In genomic region chr16:11402051-11402744, GRCh38 we compare ENCODE assay signal across 1 cellular context.
A peak's percentile ranks its signal among the peaks of the same experiment; 100 is the strongest.
TF ChIP-seq lines count a peak whose summit lies in the region.

No MANE protein-coding gene starts in this region.

TF ChIP-seq in HepG2, 621 proteins besides CTCF, POLR2A, EP300 and RAD21 (continued from another document and continues in another):
- no peak for TF ChIP-seq LRRFIP1 (CRISPR knock-in tag; conservative IDR thresholded peaks at IDR 0.05)
- TF ChIP-seq KLF16 (CRISPR knock-in tag; IDR thresholded peaks at IDR 0.05) = 0 out of 4 replicates have a peak, but pooled peaks of 1 of the 2 experiments have one; percentile 66
- no peak for TF ChIP-seq RORA (CRISPR knock-in tag; IDR thresholded peaks at IDR 0.05)
- TF ChIP-seq MIXL1 (CRISPR knock-in tag; IDR thresholded peaks at IDR 0.05) = no peak
- no peak for TF ChIP-seq ZNF121 (CRISPR knock-in tag; IDR thresholded peaks at IDR 0.05)
- no peak for TF ChIP-seq ZNF138 (CRISPR knock-in tag; IDR thresholded peaks at IDR 0.05; ENCODE audit: low read depth)
- TF ChIP-seq DMAP1 (CRISPR knock-in tag; IDR thresholded peaks at IDR 0.05) = no peak
- no peak for TF ChIP-seq ZNF446 (CRISPR knock-in tag; IDR thresholded peaks at IDR 0.05)
- TF ChIP-seq, protein P1, sequence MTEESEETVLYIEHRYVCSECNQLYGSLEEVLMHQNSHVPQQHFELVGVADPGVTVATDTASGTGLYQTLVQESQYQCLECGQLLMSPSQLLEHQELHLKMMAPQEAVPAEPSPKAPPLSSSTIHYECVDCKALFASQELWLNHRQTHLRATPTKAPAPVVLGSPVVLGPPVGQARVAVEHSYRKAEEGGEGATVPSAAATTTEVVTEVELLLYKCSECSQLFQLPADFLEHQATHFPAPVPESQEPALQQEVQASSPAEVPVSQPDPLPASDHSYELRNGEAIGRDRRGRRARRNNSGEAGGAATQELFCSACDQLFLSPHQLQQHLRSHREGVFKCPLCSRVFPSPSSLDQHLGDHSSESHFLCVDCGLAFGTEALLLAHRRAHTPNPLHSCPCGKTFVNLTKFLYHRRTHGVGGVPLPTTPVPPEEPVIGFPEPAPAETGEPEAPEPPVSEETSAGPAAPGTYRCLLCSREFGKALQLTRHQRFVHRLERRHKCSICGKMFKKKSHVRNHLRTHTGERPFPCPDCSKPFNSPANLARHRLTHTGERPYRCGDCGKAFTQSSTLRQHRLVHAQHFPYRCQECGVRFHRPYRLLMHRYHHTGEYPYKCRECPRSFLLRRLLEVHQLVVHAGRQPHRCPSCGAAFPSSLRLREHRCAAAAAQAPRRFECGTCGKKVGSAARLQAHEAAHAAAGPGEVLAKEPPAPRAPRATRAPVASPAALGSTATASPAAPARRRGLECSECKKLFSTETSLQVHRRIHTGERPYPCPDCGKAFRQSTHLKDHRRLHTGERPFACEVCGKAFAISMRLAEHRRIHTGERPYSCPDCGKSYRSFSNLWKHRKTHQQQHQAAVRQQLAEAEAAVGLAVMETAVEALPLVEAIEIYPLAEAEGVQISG (CRISPR knock-in tag; IDR thresholded peaks at IDR 0.05) = peak; percentile 22; the same call in 1 of the 2 replicates
- TF ChIP-seq NFRKB (IDR thresholded peaks at IDR 0.05) = no peak
- TF ChIP-seq KLF12 (CRISPR knock-in tag; IDR thresholded peaks at IDR 0.05; ENCODE audit: borderline replicate concordance) = no peak
- TF ChIP-seq ZNF263 (CRISPR knock-in tag; IDR thresholded peaks at IDR 0.05) = no peak; the same call in 1 of the 2 replicates
- peak; percentile 18 for TF ChIP-seq TEAD3 (CRISPR knock-in tag; optimal IDR thresholded peaks at IDR 0.05; ENCODE audit: borderline replicate concordance)
- TF ChIP-seq PHF5A (CRISPR knock-in tag; IDR thresholded peaks at IDR 0.05; ENCODE audit: low read depth, unreplicated experiment) = no peak
- peak; percentile 30; the same call in 1 of the 2 replicates for TF ChIP-seq ZNF235 (CRISPR knock-in tag; IDR thresholded peaks at IDR 0.05; ENCODE audit: borderline replicate concordance)
- no peak for TF ChIP-seq GRHL1 (CRISPR knock-in tag; conservative IDR thresholded peaks at IDR 0.05)
- TF ChIP-seq MAZ (IDR thresholded peaks at IDR 0.05; ENCODE audit: borderline replicate concordance, low read depth, low read length) = no peak
- TF ChIP-seq MAZ (CRISPR knock-in tag; IDR thresholded peaks at IDR 0.05; ENCODE audit: low read depth) = no peak
- TF ChIP-seq, protein P2, sequence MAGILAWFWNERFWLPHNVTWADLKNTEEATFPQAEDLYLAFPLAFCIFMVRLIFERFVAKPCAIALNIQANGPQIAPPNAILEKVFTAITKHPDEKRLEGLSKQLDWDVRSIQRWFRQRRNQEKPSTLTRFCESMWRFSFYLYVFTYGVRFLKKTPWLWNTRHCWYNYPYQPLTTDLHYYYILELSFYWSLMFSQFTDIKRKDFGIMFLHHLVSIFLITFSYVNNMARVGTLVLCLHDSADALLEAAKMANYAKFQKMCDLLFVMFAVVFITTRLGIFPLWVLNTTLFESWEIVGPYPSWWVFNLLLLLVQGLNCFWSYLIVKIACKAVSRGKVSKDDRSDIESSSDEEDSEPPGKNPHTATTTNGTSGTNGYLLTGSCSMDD (CRISPR knock-in tag; IDR thresholded peaks at IDR 0.05) = no peak
- no peak for TF ChIP-seq ZNF605 (CRISPR knock-in tag; IDR thresholded peaks at IDR 0.05)
- TF ChIP-seq ZNF782 (CRISPR knock-in tag; IDR thresholded peaks at IDR 0.05; ENCODE audit: borderline replicate concordance) = no peak
- TF ChIP-seq ARHGAP35 (CRISPR knock-in tag; IDR thresholded peaks at IDR 0.05; ENCODE audit: borderline replicate concordance) = no peak
- TF ChIP-seq CREM (IDR thresholded peaks at IDR 0.05) = no peak
- no peak for TF ChIP-seq CREM (CRISPR knock-in tag; IDR thresholded peaks at IDR 0.05)
- TF ChIP-seq, protein P3, sequence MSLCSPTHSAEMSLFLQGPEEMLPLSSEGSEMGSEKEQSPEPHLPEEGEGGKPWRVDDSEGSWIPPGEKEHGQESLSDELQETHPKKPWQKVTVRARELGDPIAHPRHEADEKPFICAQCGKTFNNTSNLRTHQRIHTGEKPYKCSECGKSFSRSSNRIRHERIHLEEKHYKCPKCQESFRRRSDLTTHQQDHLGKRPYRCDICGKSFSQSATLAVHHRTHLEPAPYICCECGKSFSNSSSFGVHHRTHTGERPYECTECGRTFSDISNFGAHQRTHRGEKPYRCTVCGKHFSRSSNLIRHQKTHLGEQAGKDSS (CRISPR knock-in tag; IDR thresholded peaks at IDR 0.05; ENCODE audit: borderline replicate concordance, low read depth) = no peak
- 0 out of 2 replicates have a peak, but pooled peaks have one; percentile 21 for TF ChIP-seq CREB1 (IDR thresholded peaks at IDR 0.05)
- TF ChIP-seq CREB1 (CRISPR knock-in tag; IDR thresholded peaks at IDR 0.05) = no peak
- TF ChIP-seq ZBTB40 (IDR thresholded peaks at IDR 0.05) = no peak
- TF ChIP-seq ZBTB40 (CRISPR knock-in tag; IDR thresholded peaks at IDR 0.05) = 0 out of 2 replicates have a peak, but pooled peaks have one; percentile 24
- no peak for TF ChIP-seq ZNF737 (CRISPR knock-in tag; IDR thresholded peaks at IDR 0.05; ENCODE audit: borderline replicate concordance)
- no peak for TF ChIP-seq PBX2 (CRISPR knock-in tag; IDR thresholded peaks at IDR 0.05)
- peak; percentile 8; the same call in 1 of the 2 replicates for TF ChIP-seq ZNF777 (CRISPR knock-in tag; IDR thresholded peaks at IDR 0.05)
- TF ChIP-seq ZNF512B (CRISPR knock-in tag; IDR thresholded peaks at IDR 0.05; ENCODE audit: borderline replicate concordance) = 0 out of 2 replicates have a peak, but pooled peaks have one; percentile 51
- no peak for TF ChIP-seq HNF4G (IDR thresholded peaks at IDR 0.05; ENCODE audit: borderline replicate concordance, low read depth, low read length)
- TF ChIP-seq HNF4G (CRISPR knock-in tag; IDR thresholded peaks at IDR 0.05; ENCODE audit: borderline replicate concordance, low read depth) = peak; percentile 15; the same call in 1 of the 2 replicates
- no peak for TF ChIP-seq AGO2 (optimal IDR thresholded peaks at IDR 0.05; ENCODE audit: low read depth, low read length)
- no peak for TF ChIP-seq KAT7 (CRISPR knock-in tag; IDR thresholded peaks at IDR 0.05; ENCODE audit: borderline replicate concordance)
